Comparison of ENCODE assay signal across 11 cellular contexts in the genomic region with DNA sequence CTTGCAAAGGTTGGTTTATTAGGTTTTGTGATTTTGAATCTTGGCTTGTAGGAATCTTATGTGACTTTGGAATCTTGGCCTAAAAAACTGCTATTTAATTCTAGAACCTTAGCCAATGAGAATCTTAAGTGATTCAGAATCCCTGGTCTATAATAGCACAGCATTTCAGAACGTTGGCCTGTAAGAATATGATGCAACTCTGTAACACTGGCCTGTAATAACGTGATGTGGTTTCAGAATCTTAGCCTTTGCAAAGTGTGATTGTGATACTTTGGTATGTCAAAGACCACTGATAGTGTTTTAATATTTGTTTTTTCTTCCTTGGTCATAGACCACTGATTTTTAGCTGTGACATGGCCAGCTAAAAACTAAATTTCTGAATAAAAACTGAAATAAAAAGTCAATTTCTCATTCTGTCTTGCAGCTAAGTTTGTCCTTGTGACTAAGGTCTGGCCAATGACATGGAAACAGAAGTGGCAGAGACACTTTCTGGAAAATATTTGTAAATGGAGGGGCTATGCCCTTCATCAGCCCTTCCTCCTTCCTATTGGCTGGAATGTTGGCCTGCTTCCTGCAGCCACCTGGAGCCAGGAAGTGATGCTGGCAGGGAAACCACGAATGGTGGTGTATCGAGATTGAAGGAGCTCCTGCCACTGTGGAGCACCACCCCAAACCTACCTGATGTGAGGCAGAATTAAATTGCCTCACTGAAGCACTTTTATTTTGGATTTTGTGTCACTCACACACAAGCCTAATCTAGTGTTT. TPM values are rescaled to one million over a fixed set of nuclear protein-coding genes. Genes with fewer than 3 reads are reported as not detected.
DNase-seq lines count a peak whose midpoint lies in the region; ATAC-seq and TF ChIP-seq lines count a peak whose summit lies in the region.
"Had no signal": no experiment of that assay in that cellular context is flagged by ENCODE, and none has a peak within 500 bp of the region (broad histone marks: within the 10 kb centered on the region; RNA-seq: fewer than 3 reads in every experiment).

No MANE protein-coding gene starts in this region.

- CTCF ChIA-PET in SK-N-SH (lab: Yijun Ruan, JAX) = interaction anchor here (1.2 to 7.3 kb wide), 2 partner anchors 14 to 138 kb away, joined by 3 to 55 read pairs; no protein-coding TSS in a partner anchor

- H3K4me1 ChIP-seq in SK-N-SH (ENCODE audit: control insufficient read depth in 1 of 2, insufficient read depth in 2 of 2, low read depth in 1 of 2, low read length in 1 of 2) (peaks cover 0 to 4% of the 10 kb centered on the region in 2 experiments; a peak in 1 of 4 replicates), ascending aorta (peaks cover 0 to 18% of the 10 kb centered on the region in 2 donors), left ventricle myocardium inferior (no peaks in the 10 kb centered on the region), aorta (ENCODE audit: control insufficient read depth in 1 of 2, insufficient read depth in 2 of 2, low read length in 2 of 2) (peaks cover 1 to 6% of the 10 kb centered on the region in 2 donors)

- no peak for TF ChIP-seq EP300 in SK-N-SH (IDR thresholded peaks at IDR 0.05; ENCODE audit: borderline replicate concordance in 1 of 2, low read depth in 1 of 2, low read length in 1 of 2)

- H3K27ac ChIP-seq in SK-N-SH (ENCODE audit: low read depth in 2 of 2, low read length in 1 of 2) (peak overlapping the region in 1 of 2 experiments; percentile 81; a peak in 2 of 4 replicates), ascending aorta (peak overlapping the region; percentile 79 to 92), left ventricle myocardium inferior (replicated peaks) (peak overlapping the region; percentile 30), aorta (ENCODE audit: low read depth in 1 of 2, low read length in 2 of 2) (peak overlapping the region; percentile 49 to 99)

- no peak overlapping the region for H3K9ac ChIP-seq in SK-N-SH

- H3F3A ChIP-seq in SK-N-SH (replicated peaks; ENCODE audit: insufficient read depth) = peaks cover 13% of the 10 kb centered on the region

- intact Hi-C loops in ascending aorta (cut with DNase I) = loop anchor here (5.0 kb wide), 2 partner anchors 49 to 169 kb away; no protein-coding TSS in a partner anchor
- intact Hi-C loops in left ventricle myocardium inferior (cut with micrococcal nuclease) = no loop called here
- intact Hi-C loops in aorta (cut with DNase I) = no loop called here

- H3K36me3 ChIP-seq in SK-N-SH (replicated peaks in 1 of 2; ENCODE audit: control insufficient read depth in 1 of 2, insufficient read depth in 2 of 2, low read length in 1 of 2) = no peaks in the 10 kb centered on the region
- H3K36me3 ChIP-seq in ascending aorta = no peaks in the 10 kb centered on the region
- H3K36me3 ChIP-seq in left ventricle myocardium inferior = no peaks in the 10 kb centered on the region
- H3K36me3 ChIP-seq in aorta (ENCODE audit: control insufficient read depth in 1 of 2, insufficient read depth in 2 of 2, low read length in 1 of 2) = no peaks in the 10 kb centered on the region

- no peak for TF ChIP-seq CTCF in SK-N-SH (IDR thresholded peaks at IDR 0.05)
- TF ChIP-seq CTCF in ascending aorta (IDR thresholded peaks at IDR 0.05) = no peak
- no peak for TF ChIP-seq CTCF in left ventricle myocardium inferior (IDR thresholded peaks at IDR 0.05; ENCODE audit: borderline replicate concordance)

- TF ChIP-seq RAD21 in SK-N-SH (IDR thresholded peaks at IDR 0.05; ENCODE audit: low read length) = no peak

- no peak for DNase-seq in SK-N-SH
- no peak for DNase-seq in ascending aorta (ENCODE audit: low spot score in 2 of 2)
- DNase-seq in left ventricle myocardium inferior = no peak
- DNase-seq in aorta = no peak
- no peak for DNase-seq in anterior cingulate cortex (lab: John Stamatoyannopoulos, UW)
- DNase-seq in stimulated activated CD8-positive, alpha-beta memory T cell treated with anti-CD3 and anti-CD28 coated beads, Interleukin-4, amount 100 ng/mL, for 48 hours = no peak
- DNase-seq in middle frontal gyrus (ENCODE audit: extremely low spot score, low spot score) = no peak
- DNase-seq: activated T-cell treated with anti-CD3 and anti-CD28 coated beads, Interleukin-2, amount 50 U/mL, for 1 hour; dermis blood vessel endothelial cell; naive B cell had no signal

- ATAC-seq in SK-N-SH treated with all-trans-retinoic acid at 6 μM for 48 hours = no peak
- ATAC-seq in aorta (ENCODE audit: low FRiP score) = peak; percentile 80

- no peak overlapping the region for H3K4me2 ChIP-seq in SK-N-SH

- H4K20me1 ChIP-seq in SK-N-SH (ENCODE audit: insufficient read depth) = no peaks in the 10 kb centered on the region

- POLR2A ChIA-PET in SK-N-SH (lab: Yijun Ruan, JAX) = no interaction called here

- 71% methylated on average over 4 of the region's 4 CpGs for WGBS in SK-N-SH (ENCODE audit: low lambda C conversion rate)
- 1 to 5% methylated on average over 4 of the region's 4 CpGs for WGBS in aorta, 2 donors

- no peaks in the 10 kb centered on the region for H3K9me3 ChIP-seq in SK-N-SH
- H3K9me3 ChIP-seq in ascending aorta = peaks cover 0 to 11% of the 10 kb centered on the region in 2 donors
- H3K9me3 ChIP-seq in left ventricle myocardium inferior (replicated peaks) = peaks cover 25% of the 10 kb centered on the region
- no peaks in the 10 kb centered on the region for H3K9me3 ChIP-seq in aorta (ENCODE audit: control insufficient read depth, low read length)

- no peaks in the 10 kb centered on the region for H3K27me3 ChIP-seq in SK-N-SH (ENCODE audit: insufficient read depth)
- no peaks in the 10 kb centered on the region for H3K27me3 ChIP-seq in ascending aorta
- H3K27me3 ChIP-seq in left ventricle myocardium inferior (ENCODE audit: low read depth) = no peaks in the 10 kb centered on the region
- no peaks in the 10 kb centered on the region for H3K27me3 ChIP-seq in aorta (ENCODE audit: control insufficient read depth in 1 of 2, insufficient read depth in 2 of 2, low read length in 1 of 2)

- H3K4me3 ChIP-seq in SK-N-SH (ENCODE audit: low read depth in 2 of 2, low read length in 1 of 2) (no peak overlapping the region), ascending aorta (peak overlapping the region in 1 of 2 donors; percentile 16), left ventricle myocardium inferior (no peak overlapping the region), aorta (ENCODE audit: low read length in 2 of 2) (no peak overlapping the region)

- H3K9me2 ChIP-seq in SK-N-SH = no peaks in the 10 kb centered on the region

- H3K79me2 ChIP-seq in SK-N-SH (ENCODE audit: insufficient read depth) = no peaks in the 10 kb centered on the region

- H2AFZ ChIP-seq in SK-N-SH (ENCODE audit: low read depth) = peak overlapping the region; percentile 45; the same call in 1 of the 2 replicates

TF ChIP-seq in SK-N-SH, 30 proteins besides CTCF, POLR2A, EP300 and RAD21:
- TF ChIP-seq GABPA (IDR thresholded peaks at IDR 0.05; ENCODE audit: low read depth) (0 out of 2 replicates have a peak, but pooled peaks have one; percentile 23), TEAD4 (IDR thresholded peaks at IDR 0.05; ENCODE audit: borderline replicate concordance, insufficient read depth) (no peak)

TF ChIP-seq in SK-N-SH treated with all-trans-retinoic acid at 6 μM for 48 hours, 23 proteins besides CTCF, POLR2A, EP300 and RAD21 (continues in another document):
- TF ChIP-seq TCF4 (CRISPR knock-in tag; IDR thresholded peaks at IDR 0.05; ENCODE audit: borderline replicate concordance) (no peak), ZNF565 (CRISPR knock-in tag; conservative IDR thresholded peaks at IDR 0.05; ENCODE audit: low read depth) (no peak), GLIS3 (CRISPR knock-in tag; IDR thresholded peaks at IDR 0.05) (no peak), TOX (CRISPR knock-in tag; IDR thresholded peaks at IDR 0.05; ENCODE audit: borderline replicate concordance) (no peak), ARNTL (CRISPR knock-in tag; IDR thresholded peaks at IDR 0.05; ENCODE audit: borderline replicate concordance, low read depth) (no peak), ZFP30 (CRISPR knock-in tag; IDR thresholded peaks at IDR 0.05) (no peak)
- TF ChIP-seq, protein P1, sequence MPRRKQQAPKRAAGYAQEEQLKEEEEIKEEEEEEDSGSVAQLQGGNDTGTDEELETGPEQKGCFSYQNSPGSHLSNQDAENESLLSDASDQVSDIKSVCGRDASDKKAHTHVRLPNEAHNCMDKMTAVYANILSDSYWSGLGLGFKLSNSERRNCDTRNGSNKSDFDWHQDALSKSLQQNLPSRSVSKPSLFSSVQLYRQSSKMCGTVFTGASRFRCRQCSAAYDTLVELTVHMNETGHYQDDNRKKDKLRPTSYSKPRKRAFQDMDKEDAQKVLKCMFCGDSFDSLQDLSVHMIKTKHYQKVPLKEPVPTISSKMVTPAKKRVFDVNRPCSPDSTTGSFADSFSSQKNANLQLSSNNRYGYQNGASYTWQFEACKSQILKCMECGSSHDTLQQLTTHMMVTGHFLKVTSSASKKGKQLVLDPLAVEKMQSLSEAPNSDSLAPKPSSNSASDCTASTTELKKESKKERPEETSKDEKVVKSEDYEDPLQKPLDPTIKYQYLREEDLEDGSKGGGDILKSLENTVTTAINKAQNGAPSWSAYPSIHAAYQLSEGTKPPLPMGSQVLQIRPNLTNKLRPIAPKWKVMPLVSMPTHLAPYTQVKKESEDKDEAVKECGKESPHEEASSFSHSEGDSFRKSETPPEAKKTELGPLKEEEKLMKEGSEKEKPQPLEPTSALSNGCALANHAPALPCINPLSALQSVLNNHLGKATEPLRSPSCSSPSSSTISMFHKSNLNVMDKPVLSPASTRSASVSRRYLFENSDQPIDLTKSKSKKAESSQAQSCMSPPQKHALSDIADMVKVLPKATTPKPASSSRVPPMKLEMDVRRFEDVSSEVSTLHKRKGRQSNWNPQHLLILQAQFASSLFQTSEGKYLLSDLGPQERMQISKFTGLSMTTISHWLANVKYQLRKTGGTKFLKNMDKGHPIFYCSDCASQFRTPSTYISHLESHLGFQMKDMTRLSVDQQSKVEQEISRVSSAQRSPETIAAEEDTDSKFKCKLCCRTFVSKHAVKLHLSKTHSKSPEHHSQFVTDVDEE (CRISPR knock-in tag; IDR thresholded peaks at IDR 0.05) = no peak

RNA-seq across cellular contexts. Expression of gene CORO2B, which starts 42.3 kb away (rescaled TPM):
- 2.3 and 3.6 TPM in 2 replicates for polyA plus RNA-seq in SK-N-SH (2012; rRNA removed)
- 1.6 and 2.5 TPM in 2 replicates for polyA plus RNA-seq in SK-N-SH (2012; cell fraction: cytosol; rRNA removed)
- polyA plus RNA-seq in SK-N-SH (2012; cell fraction: nucleus; rRNA removed) = 2.8 and 3.1 TPM in 2 replicates
- total RNA-seq in ascending aorta = 11.0 TPM
- 5.0 TPM for total RNA-seq in left ventricle myocardium inferior
- 1 to 10 TPM; 3.8 to 9.2 TPM for total RNA-seq in aorta
- polyA plus RNA-seq in aorta = 1 to 10 TPM; 1.8 to 6.2 TPM
